1 cellular context compared by ENCODE assay signal in genomic region chr11:84714316-84714780, GRCh38.
TF ChIP-seq lines count a peak whose summit lies in the region.

No MANE protein-coding gene starts in this region.

TF ChIP-seq in GM23338, 12 proteins besides CTCF, POLR2A, EP300 and RAD21:
- TF ChIP-seq, protein P1, sequence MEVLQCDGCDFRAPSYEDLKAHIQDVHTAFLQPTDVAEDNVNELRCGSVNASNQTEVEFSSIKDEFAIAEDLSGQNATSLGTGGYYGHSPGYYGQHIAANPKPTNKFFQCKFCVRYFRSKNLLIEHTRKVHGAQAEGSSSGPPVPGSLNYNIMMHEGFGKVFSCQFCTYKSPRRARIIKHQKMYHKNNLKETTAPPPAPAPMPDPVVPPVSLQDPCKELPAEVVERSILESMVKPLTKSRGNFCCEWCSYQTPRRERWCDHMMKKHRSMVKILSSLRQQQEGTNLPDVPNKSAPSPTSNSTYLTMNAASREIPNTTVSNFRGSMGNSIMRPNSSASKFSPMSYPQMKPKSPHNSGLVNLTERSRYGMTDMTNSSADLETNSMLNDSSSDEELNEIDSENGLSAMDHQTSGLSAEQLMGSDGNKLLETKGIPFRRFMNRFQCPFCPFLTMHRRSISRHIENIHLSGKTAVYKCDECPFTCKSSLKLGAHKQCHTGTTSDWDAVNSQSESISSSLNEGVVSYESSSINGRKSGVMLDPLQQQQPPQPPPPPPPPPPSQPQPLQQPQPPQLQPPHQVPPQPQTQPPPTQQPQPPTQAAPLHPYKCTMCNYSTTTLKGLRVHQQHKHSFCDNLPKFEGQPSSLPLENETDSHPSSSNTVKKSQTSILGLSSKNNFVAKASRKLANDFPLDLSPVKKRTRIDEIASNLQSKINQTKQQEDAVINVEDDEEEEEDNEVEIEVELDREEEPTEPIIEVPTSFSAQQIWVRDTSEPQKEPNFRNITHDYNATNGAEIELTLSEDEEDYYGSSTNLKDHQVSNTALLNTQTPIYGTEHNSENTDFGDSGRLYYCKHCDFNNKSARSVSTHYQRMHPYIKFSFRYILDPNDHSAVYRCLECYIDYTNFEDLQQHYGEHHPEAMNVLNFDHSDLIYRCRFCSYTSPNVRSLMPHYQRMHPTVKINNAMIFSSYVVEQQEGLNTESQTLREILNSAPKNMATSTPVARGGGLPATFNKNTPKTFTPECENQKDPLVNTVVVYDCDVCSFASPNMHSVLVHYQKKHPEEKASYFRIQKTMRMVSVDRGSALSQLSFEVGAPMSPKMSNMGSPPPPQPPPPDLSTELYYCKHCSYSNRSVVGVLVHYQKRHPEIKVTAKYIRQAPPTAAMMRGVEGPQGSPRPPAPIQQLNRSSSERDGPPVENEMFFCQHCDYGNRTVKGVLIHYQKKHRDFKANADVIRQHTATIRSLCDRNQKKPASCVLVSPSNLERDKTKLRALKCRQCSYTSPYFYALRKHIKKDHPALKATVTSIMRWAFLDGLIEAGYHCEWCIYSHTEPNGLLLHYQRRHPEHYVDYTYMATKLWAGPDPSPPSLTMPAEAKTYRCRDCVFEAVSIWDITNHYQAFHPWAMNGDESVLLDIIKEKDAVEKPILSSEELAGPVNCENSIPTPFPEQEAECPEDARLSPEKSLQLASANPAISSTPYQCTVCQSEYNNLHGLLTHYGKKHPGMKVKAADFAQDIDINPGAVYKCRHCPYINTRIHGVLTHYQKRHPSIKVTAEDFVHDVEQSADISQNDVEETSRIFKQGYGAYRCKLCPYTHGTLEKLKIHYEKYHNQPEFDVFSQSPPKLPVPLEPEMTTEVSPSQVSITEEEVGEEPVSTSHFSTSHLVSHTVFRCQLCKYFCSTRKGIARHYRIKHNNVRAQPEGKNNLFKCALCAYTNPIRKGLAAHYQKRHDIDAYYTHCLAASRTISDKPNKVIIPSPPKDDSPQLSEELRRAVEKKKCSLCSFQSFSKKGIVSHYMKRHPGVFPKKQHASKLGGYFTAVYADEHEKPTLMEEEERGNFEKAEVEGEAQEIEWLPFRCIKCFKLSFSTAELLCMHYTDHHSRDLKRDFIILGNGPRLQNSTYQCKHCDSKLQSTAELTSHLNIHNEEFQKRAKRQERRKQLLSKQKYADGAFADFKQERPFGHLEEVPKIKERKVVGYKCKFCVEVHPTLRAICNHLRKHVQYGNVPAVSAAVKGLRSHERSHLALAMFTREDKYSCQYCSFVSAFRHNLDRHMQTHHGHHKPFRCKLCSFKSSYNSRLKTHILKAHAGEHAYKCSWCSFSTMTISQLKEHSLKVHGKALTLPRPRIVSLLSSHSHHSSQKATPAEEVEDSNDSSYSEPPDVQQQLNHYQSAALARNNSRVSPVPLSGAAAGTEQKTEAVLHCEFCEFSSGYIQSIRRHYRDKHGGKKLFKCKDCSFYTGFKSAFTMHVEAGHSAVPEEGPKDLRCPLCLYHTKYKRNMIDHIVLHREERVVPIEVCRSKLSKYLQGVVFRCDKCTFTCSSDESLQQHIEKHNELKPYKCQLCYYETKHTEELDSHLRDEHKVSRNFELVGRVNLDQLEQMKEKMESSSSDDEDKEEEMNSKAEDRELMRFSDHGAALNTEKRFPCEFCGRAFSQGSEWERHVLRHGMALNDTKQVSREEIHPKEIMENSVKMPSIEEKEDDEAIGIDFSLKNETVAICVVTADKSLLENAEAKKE (CRISPR knock-in tag; IDR thresholded peaks at IDR 0.05) = peak; percentile 87
- TF ChIP-seq ZNF331 (CRISPR knock-in tag; IDR thresholded peaks at IDR 0.05; ENCODE audit: low read depth) = no peak
- TF ChIP-seq, protein P2, sequence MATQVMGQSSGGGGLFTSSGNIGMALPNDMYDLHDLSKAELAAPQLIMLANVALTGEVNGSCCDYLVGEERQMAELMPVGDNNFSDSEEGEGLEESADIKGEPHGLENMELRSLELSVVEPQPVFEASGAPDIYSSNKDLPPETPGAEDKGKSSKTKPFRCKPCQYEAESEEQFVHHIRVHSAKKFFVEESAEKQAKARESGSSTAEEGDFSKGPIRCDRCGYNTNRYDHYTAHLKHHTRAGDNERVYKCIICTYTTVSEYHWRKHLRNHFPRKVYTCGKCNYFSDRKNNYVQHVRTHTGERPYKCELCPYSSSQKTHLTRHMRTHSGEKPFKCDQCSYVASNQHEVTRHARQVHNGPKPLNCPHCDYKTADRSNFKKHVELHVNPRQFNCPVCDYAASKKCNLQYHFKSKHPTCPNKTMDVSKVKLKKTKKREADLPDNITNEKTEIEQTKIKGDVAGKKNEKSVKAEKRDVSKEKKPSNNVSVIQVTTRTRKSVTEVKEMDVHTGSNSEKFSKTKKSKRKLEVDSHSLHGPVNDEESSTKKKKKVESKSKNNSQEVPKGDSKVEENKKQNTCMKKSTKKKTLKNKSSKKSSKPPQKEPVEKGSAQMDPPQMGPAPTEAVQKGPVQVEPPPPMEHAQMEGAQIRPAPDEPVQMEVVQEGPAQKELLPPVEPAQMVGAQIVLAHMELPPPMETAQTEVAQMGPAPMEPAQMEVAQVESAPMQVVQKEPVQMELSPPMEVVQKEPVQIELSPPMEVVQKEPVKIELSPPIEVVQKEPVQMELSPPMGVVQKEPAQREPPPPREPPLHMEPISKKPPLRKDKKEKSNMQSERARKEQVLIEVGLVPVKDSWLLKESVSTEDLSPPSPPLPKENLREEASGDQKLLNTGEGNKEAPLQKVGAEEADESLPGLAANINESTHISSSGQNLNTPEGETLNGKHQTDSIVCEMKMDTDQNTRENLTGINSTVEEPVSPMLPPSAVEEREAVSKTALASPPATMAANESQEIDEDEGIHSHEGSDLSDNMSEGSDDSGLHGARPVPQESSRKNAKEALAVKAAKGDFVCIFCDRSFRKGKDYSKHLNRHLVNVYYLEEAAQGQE (IDR thresholded peaks at IDR 0.05; ENCODE audit: unreplicated experiment) = peak; percentile 94
